19 cellular contexts compared by ENCODE assay signal in genomic region chr9:133397370-133397769, GRCh38. TPM values are rescaled to one million over a fixed set of nuclear protein-coding genes. Genes with fewer than 3 reads are reported as not detected.
"Had no signal": no experiment of that assay in that cellular context is flagged by ENCODE, and none has a peak within 500 bp of the region (broad histone marks: within the 10 kb centered on the region; RNA-seq: fewer than 3 reads in every experiment).

No MANE protein-coding gene starts in this region.

- H3K27ac Mint-ChIP-seq: endodermal cell, nephron had no signal

- H3K4me1 ChIP-seq: heart right ventricle, sigmoid colon, stomach, transverse colon had no signal

- H3K4me3 Mint-ChIP-seq: endodermal cell, nephron had no signal

- H3K36me3 Mint-ChIP-seq: naive B cell had no signal

- FAIRE-seq: endothelial cell of umbilical vein, frontal cortex, islet of Langerhans had no signal

- H3K36me3 ChIP-seq: neutrophil, thoracic aorta, transverse colon had no signal

- DNase-seq: effector CD4-positive, alpha-beta T cell; heart right ventricle; kidney glomerular epithelial cell; naive B cell; sigmoid colon; stimulated activated CD4-positive, alpha-beta T cell treated with anti-CD3 and anti-CD28 coated beads, Interleukin-2, amount 100 ng/mL, for 24 hours; stimulated activated CD4-positive, alpha-beta T cell treated with anti-CD3 and anti-CD28 coated beads, Interleukin-4, amount 100 ng/mL, for 4 hours; stimulated activated naive CD4-positive, alpha-beta T cell; stomach; transverse colon had no signal

- H3K9me3 Mint-ChIP-seq: endodermal cell, nephron had no signal

- H3K4me1 Mint-ChIP-seq: endodermal cell, naive B cell, nephron had no signal

- H3K4me3 ChIP-seq: coronary artery, heart right ventricle, sigmoid colon, skin epidermis, stomach, thoracic aorta, transverse colon had no signal

- H3K27ac ChIP-seq: coronary artery, heart right ventricle, neutrophil, sigmoid colon, skin epidermis, stomach, thoracic aorta, transverse colon had no signal

- H3K9me3 ChIP-seq: heart right ventricle, neutrophil, sigmoid colon, stomach, thoracic aorta, transverse colon had no signal

RNA-seq across cellular contexts. Expression of gene STKLD1, which starts 21.2 kb away (rescaled TPM):
- total RNA-seq: stomach had no signal
